ENCODE assay signal across 14 cellular contexts in the genomic region with DNA sequence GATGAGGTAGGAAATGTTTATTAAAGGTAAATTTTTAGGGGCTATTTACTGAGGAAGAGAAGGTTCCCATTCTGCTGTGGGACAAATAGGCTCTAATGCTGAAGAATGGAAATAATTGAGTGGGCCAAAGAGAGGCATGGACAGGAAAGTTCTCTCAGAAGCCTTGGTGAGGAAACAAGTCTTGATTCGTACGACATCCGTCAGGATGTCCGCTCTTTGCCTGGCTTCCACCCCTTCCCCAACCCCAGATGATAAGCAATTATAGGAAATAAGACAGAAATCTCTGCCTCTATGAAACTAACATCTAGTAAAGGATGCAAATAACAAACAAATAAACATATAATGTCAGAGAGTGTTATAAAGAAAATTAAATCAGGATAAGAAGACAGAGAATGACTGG.
DNase-seq lines count a peak whose midpoint lies in the region; ATAC-seq and TF ChIP-seq lines count a peak whose summit lies in the region.
"Had no signal": no experiment of that assay in that cellular context is flagged by ENCODE, and none has a peak within 500 bp of the region (broad histone marks: within the 10 kb centered on the region; RNA-seq: fewer than 3 reads in every experiment).

No MANE protein-coding gene starts in this region.

- H3K4me1 Mint-ChIP-seq in activated naive CD4-positive, alpha-beta T cell treated with anti-CD3 and anti-CD28 coated beads, Interleukin-2, amount 10 ng/mL, durations not matched to agents 7 days and 5 days = peaks cover 7% of the 10 kb centered on the region
- peaks cover 16% of the 10 kb centered on the region for H3K4me1 Mint-ChIP-seq in memory B cell

- H3K27me3 ChIP-seq in OCI-LY1 (ENCODE audit: insufficient read depth, low read length) (no peaks in the 10 kb centered on the region), upper lobe of right lung (no peaks in the 10 kb centered on the region)

- no peaks in the 10 kb centered on the region; the same call in 1 of the 2 replicates for H3K9me3 ChIP-seq in OCI-LY1 (ENCODE audit: low read length)
- no peaks in the 10 kb centered on the region for H3K9me3 ChIP-seq in upper lobe of right lung
- H3K9me3 ChIP-seq: Caco-2 had no signal

- TF ChIP-seq CTCF in OCI-LY1 (IDR thresholded peaks at IDR 0.05; ENCODE audit: low read length) = no peak
- no peak for TF ChIP-seq CTCF in upper lobe of right lung (IDR thresholded peaks at IDR 0.05)

- H4K20me1 ChIP-seq in OCI-LY1 (ENCODE audit: insufficient read depth, low read length) = no peaks in the 10 kb centered on the region

- intact Hi-C loops in upper lobe of right lung (cut with DNase I) (no loop called here), posterior vena cava (cut with DNase I) (loop anchor here in 1 of 2 donors (2.0 kb wide), 1 partner anchor 58 kb away; no protein-coding TSS in a partner anchor)

- CTCF ChIA-PET in activated naive CD4-positive, alpha-beta T cell treated with anti-CD3 and anti-CD28 coated beads, Interleukin-2, amount 10 ng/mL, durations not matched to agents 7 days and 5 days (lab: Charles Lee) = interaction anchor here (0.6 kb wide), 1 partner anchor 1749 kb away, joined by 3 read pairs; no protein-coding TSS in a partner anchor

- peak overlapping the region; percentile 61 to 77 for H3K27ac Mint-ChIP-seq in activated naive CD4-positive, alpha-beta T cell treated with anti-CD3 and anti-CD28 coated beads, Interleukin-2, amount 50 U/mL, for 72 hours
- H3K27ac Mint-ChIP-seq in activated naive CD4-positive, alpha-beta T cell treated with anti-CD3 and anti-CD28 coated beads, Interleukin-2, amount 10 ng/mL, durations not matched to agents 7 days and 5 days = no peak overlapping the region
- peak overlapping the region; percentile 63 for H3K27ac Mint-ChIP-seq in memory B cell

- no peak overlapping the region for H3K4me2 ChIP-seq in OCI-LY1 (ENCODE audit: low read length)

- no peak overlapping the region for H3K4me3 Mint-ChIP-seq in activated naive CD4-positive, alpha-beta T cell treated with anti-CD3 and anti-CD28 coated beads, Interleukin-2, amount 10 ng/mL, durations not matched to agents 7 days and 5 days
- H3K4me3 Mint-ChIP-seq in memory B cell = peak overlapping the region; percentile 11

- H3K9me3 Mint-ChIP-seq in activated naive CD4-positive, alpha-beta T cell treated with anti-CD3 and anti-CD28 coated beads, Interleukin-2, amount 50 U/mL, for 72 hours = peaks cover 0 to 5% of the 10 kb centered on the region in 2 donors
- no peaks in the 10 kb centered on the region for H3K9me3 Mint-ChIP-seq in activated naive CD4-positive, alpha-beta T cell treated with anti-CD3 and anti-CD28 coated beads, Interleukin-2, amount 10 ng/mL, durations not matched to agents 7 days and 5 days
- H3K9me3 Mint-ChIP-seq in memory B cell = no peaks in the 10 kb centered on the region

- H3K36me3 ChIP-seq in OCI-LY1 (ENCODE audit: insufficient read depth, low read length) (no peaks in the 10 kb centered on the region), upper lobe of right lung (no peaks in the 10 kb centered on the region)

- H3K4me1 ChIP-seq in OCI-LY1 (ENCODE audit: insufficient read depth, low read length, severe bottlenecking) (peaks cover 21% of the 10 kb centered on the region), upper lobe of right lung (no peaks in the 10 kb centered on the region)
- H3K4me1 ChIP-seq: Caco-2 had no signal

- H3K9me2 ChIP-seq in OCI-LY1 (ENCODE audit: low read depth, low read length) = no peaks in the 10 kb centered on the region

- H2AFZ ChIP-seq in OCI-LY1 (ENCODE audit: low read length) = no peak overlapping the region

- no peaks in the 10 kb centered on the region for H3F3A ChIP-seq in OCI-LY1 (ENCODE audit: insufficient read depth, low read length)

- ATAC-seq in activated naive CD4-positive, alpha-beta T cell treated with anti-CD3 and anti-CD28 coated beads, Interleukin-2, amount 50 U/mL, for 72 hours = no peak
- ATAC-seq in memory B cell (ENCODE audit: low read depth) (no peak), upper lobe of right lung (no peak), GM21367 (IDR thresholded peaks at IDR 0.05; ENCODE audit: unreplicated experiment) (no peak)
- ATAC-seq: PC-3 had no signal

- no peaks in the 10 kb centered on the region for H3K79me2 ChIP-seq in OCI-LY1 (ENCODE audit: insufficient read depth, low read length)

- H3K9ac ChIP-seq in OCI-LY1 (ENCODE audit: low read length) = peak overlapping the region; percentile 37; the same call in 1 of the 2 replicates

- H3K36me3 Mint-ChIP-seq in activated naive CD4-positive, alpha-beta T cell treated with anti-CD3 and anti-CD28 coated beads, Interleukin-2, amount 50 U/mL, for 72 hours = peaks cover 0 to 5% of the 10 kb centered on the region in 2 donors
- H3K36me3 Mint-ChIP-seq in activated naive CD4-positive, alpha-beta T cell treated with anti-CD3 and anti-CD28 coated beads, Interleukin-2, amount 10 ng/mL, durations not matched to agents 7 days and 5 days = no peaks in the 10 kb centered on the region
- no peaks in the 10 kb centered on the region for H3K36me3 Mint-ChIP-seq in memory B cell

- no peak for DNase-seq in activated naive CD4-positive, alpha-beta T cell treated with anti-CD3 and anti-CD28 coated beads, Interleukin-2, amount 50 U/mL, for 72 hours (ENCODE audit: low spot score in 2 of 2)
- no peak for DNase-seq in activated naive CD4-positive, alpha-beta T cell treated with anti-CD3 and anti-CD28 coated beads, Interleukin-2, amount 10 ng/mL, durations not matched to agents 7 days and 5 days
- DNase-seq in memory B cell (ENCODE audit: low spot score in 2 of 2) (no peak), upper lobe of right lung (no peak), posterior vena cava (ENCODE audit: low spot score) (no peak)
- DNase-seq in activated effector memory CD4-positive, alpha-beta T cell treated with anti-CD3 and anti-CD28 coated beads, Interleukin-2, amount 50 U/mL, for 16 hours = no peak
- DNase-seq: Caco-2, MV-4-11, NCI-H1436 treated with DMSO at 0.1 percent for 48 hours, NCI-H345, PC-3 had no signal

- H3K27me3 Mint-ChIP-seq in activated naive CD4-positive, alpha-beta T cell treated with anti-CD3 and anti-CD28 coated beads, Interleukin-2, amount 10 ng/mL, durations not matched to agents 7 days and 5 days = peaks cover 14% of the 10 kb centered on the region
- H3K27me3 Mint-ChIP-seq in memory B cell = no peaks in the 10 kb centered on the region

- peak overlapping the region; percentile 27 for H3K27ac ChIP-seq in OCI-LY1 (ENCODE audit: low read depth, low read length, poor library complexity, severe bottlenecking)
- peak overlapping the region; percentile 2 for H3K27ac ChIP-seq in upper lobe of right lung

- H3K4me3 ChIP-seq in OCI-LY1 (ENCODE audit: low read depth, low read length, poor library complexity, severe bottlenecking) = no peak overlapping the region
- no peak overlapping the region for H3K4me3 ChIP-seq in upper lobe of right lung
- H3K4me3 ChIP-seq: GM12878 had no signal
